1 cellular context compared by ENCODE assay signal in the genomic region with DNA sequence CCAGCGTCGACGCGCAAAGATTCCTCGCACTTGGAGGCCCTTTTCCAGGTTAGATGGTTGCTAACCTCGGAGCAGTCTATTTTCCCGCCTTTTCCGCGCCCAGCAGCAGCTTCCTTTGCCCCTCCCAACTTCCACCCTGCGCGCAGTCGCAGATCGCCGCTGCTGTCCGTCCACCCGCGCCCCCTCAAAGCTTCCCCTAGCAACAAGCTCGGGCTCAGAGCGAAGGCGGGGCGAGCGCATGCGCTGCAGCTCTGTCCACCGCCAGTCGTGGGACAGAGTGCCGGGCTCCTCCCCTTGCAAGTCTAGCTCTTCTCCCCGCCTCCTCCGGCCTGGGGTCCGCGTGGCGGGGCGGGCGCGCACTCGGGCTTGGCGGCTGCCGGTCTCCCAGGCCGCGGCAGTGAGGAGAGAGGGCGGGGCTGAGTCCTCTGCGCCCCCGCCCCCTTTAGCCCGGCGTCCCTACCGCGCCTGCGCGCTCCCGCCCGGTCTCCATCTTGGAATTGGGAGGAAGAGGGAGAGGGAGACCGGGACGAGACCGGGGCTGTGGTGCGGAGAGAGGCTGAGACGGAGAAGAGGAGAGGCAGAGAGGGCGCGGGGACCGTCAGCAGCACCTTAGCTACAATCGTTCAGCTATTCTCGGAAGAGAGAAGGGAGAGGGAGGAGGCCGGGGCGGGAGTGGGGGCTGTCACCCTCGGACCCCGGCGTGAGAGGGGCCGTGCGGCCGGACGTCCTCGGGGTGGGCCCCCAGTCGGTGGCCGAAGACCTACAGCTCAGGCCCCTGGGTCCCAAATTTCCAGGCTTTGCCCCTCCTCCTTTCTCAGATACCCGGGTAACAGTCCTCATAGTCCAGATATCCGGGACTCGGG.
TF ChIP-seq lines count a peak whose summit lies in the region.

Gene TAOK2 (plus strand): TSS at position 485 of the 863 bp plus-strand sequence. CDS start 3,905 bp downstream, outside the sequence.

TF ChIP-seq in HepG2, 621 proteins besides CTCF, POLR2A, EP300 and RAD21 (continued from another document and continues in another):
- TF ChIP-seq, protein P1, sequence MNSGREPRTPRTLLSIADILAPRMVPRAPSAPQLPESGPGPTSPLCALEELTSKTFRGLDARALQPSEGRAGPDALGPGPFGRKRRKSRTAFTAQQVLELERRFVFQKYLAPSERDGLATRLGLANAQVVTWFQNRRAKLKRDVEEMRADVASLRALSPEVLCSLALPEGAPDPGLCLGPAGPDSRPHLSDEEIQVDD (CRISPR knock-in tag; IDR thresholded peaks at IDR 0.05; ENCODE audit: borderline replicate concordance) = peak; percentile 74; the same call in 1 of the 2 replicates
- TF ChIP-seq SRSF1 (optimal IDR thresholded peaks at IDR 0.05; ENCODE audit: low read depth, low read length) (peak; percentile 34), ZBTB8A (CRISPR knock-in tag; IDR thresholded peaks at IDR 0.05; ENCODE audit: borderline replicate concordance, low read depth) (no peak), MYC (CRISPR knock-in tag; IDR thresholded peaks at IDR 0.05; ENCODE audit: borderline replicate concordance) (peak; percentile 99), SYNCRIP (IDR thresholded peaks at IDR 0.05; ENCODE audit: insufficient read depth, low read depth, low read length) (no peak), ZNF772 (CRISPR knock-in tag; IDR thresholded peaks at IDR 0.05) (no peak; the same call in 1 of the 2 replicates), JUNB (CRISPR knock-in tag; IDR thresholded peaks at IDR 0.05; ENCODE audit: borderline replicate concordance) (0 out of 2 replicates have a peak, but pooled peaks have one; percentile 9), FOXO4 (CRISPR knock-in tag; conservative IDR thresholded peaks at IDR 0.05) (no peak), AHDC1 (CRISPR knock-in tag; IDR thresholded peaks at IDR 0.05; ENCODE audit: borderline replicate concordance) (no peak), ZNF12 (CRISPR knock-in tag; IDR thresholded peaks at IDR 0.05) (no peak; the same call in 1 of the 2 replicates), ZNF878 (CRISPR knock-in tag; IDR thresholded peaks at IDR 0.05) (peak; percentile 96), ZNF777 (CRISPR knock-in tag; IDR thresholded peaks at IDR 0.05) (no peak; the same call in 1 of the 2 replicates), HNF1A (IDR thresholded peaks at IDR 0.05; ENCODE audit: low read depth) (no peak), HNF1A (CRISPR knock-in tag; IDR thresholded peaks at IDR 0.05; ENCODE audit: borderline replicate concordance) (peak; percentile 83), E2F1 (CRISPR knock-in tag; IDR thresholded peaks at IDR 0.05) (peak; percentile 92; the same call in 1 of the 2 replicates), TOE1 (CRISPR knock-in tag; IDR thresholded peaks at IDR 0.05) (no peak), ZNF670 (CRISPR knock-in tag; IDR thresholded peaks at IDR 0.05; ENCODE audit: borderline replicate concordance) (peak; percentile 51; the same call in 1 of the 2 replicates), AHR (CRISPR knock-in tag; IDR thresholded peaks at IDR 0.05) (no peak), GABPA (IDR thresholded peaks at IDR 0.05; ENCODE audit: low read depth, low read length) (no peak), GABPA (CRISPR knock-in tag; IDR thresholded peaks at IDR 0.05; ENCODE audit: low read depth) (peak; percentile 81), ZNF496 (CRISPR knock-in tag; IDR thresholded peaks at IDR 0.05; ENCODE audit: insufficient replicate concordance) (no peak), ZBTB46 (CRISPR knock-in tag; IDR thresholded peaks at IDR 0.05; ENCODE audit: borderline replicate concordance) (peak; percentile 50; the same call in 1 of the 2 replicates), SNAI1 (CRISPR knock-in tag; IDR thresholded peaks at IDR 0.05; ENCODE audit: borderline replicate concordance) (peak; percentile 86; the same call in 1 of the 2 replicates), TBX3 (IDR thresholded peaks at IDR 0.05; ENCODE audit: borderline replicate concordance) (no peak), HBP1 (CRISPR knock-in tag; IDR thresholded peaks at IDR 0.05; ENCODE audit: low read depth) (0 out of 2 replicates have a peak, but pooled peaks have one; percentile 34), MLX (CRISPR knock-in tag; IDR thresholded peaks at IDR 0.05) (peak; percentile 75), MTA1 (CRISPR knock-in tag; IDR thresholded peaks at IDR 0.05; ENCODE audit: borderline replicate concordance) (peak; percentile 73; the same call in 1 of the 2 replicates)
- TF ChIP-seq, protein P2, sequence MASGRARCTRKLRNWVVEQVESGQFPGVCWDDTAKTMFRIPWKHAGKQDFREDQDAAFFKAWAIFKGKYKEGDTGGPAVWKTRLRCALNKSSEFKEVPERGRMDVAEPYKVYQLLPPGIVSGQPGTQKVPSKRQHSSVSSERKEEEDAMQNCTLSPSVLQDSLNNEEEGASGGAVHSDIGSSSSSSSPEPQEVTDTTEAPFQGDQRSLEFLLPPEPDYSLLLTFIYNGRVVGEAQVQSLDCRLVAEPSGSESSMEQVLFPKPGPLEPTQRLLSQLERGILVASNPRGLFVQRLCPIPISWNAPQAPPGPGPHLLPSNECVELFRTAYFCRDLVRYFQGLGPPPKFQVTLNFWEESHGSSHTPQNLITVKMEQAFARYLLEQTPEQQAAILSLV (CRISPR knock-in tag; IDR thresholded peaks at IDR 0.05; ENCODE audit: borderline replicate concordance) = no peak; the same call in 1 of the 2 replicates
- TF ChIP-seq, protein P3, sequence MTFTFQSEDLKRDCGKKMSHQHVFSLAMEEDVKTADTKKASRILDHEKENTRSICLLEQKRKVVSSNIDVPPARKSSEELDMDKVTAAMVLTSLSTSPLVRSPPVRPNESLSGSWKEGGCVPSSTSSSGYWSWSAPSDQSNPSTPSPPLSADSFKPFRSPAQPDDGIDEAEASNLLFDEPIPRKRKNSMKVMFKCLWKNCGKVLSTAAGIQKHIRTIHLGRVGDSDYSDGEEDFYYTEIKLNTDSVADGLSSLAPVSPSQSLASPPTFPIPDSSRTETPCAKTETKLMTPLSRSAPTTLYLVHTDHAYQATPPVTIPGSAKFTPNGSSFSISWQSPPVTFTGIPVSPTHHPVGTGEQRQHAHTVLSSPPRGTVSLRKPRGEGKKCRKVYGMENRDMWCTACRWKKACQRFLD (CRISPR knock-in tag; IDR thresholded peaks at IDR 0.05; ENCODE audit: borderline replicate concordance) = peak; percentile 94; the same call in 1 of the 2 replicates
- TF ChIP-seq, protein P4, sequence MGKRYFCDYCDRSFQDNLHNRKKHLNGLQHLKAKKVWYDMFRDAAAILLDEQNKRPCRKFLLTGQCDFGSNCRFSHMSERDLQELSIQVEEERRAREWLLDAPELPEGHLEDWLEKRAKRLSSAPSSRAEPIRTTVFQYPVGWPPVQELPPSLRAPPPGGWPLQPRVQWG (CRISPR knock-in tag; IDR thresholded peaks at IDR 0.05; ENCODE audit: borderline replicate concordance, low read depth) = no peak
